In the genomic region with DNA sequence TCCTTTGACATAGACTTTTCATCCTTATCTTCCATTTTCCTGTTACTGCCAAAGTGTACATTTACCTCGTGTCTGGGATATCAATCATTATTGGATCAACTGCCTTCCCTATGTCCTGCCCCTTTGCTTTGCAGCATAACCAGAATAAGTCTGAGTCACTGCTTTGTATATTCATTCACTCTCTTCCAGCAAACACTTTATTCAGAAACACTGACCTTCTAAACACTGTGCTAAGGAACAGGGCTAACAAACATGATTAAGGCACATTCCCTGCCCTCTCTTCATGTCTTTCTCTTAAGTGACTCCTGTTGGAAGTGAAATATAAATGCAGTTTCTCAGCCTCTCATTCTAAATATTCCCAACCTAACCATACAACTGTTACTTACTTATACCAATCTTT, we compare ENCODE assay signal across 21 cellular contexts.
DNase-seq lines count a peak whose midpoint lies in the region; ATAC-seq, FAIRE-seq and TF ChIP-seq lines count a peak whose summit lies in the region.
"Had no signal": no experiment of that assay in that cellular context is flagged by ENCODE, and none has a peak within 500 bp of the region (broad histone marks: within the 10 kb centered on the region; RNA-seq: fewer than 3 reads in every experiment).

No MANE protein-coding gene starts in this region.

- no peak overlapping the region for H3K9ac ChIP-seq in H1 (replicated peaks in 1 of 4; ENCODE audit: extremely low read depth in 1 of 4, low read depth in 3 of 4, low read length in 3 of 4)

- H3K36me3 ChIP-seq in right atrium auricular region (no peaks in the 10 kb centered on the region), H1 (ENCODE audit: control insufficient read depth in 2 of 4, insufficient read depth in 4 of 4, low read length in 3 of 4) (no peaks in the 10 kb centered on the region)
- H3K36me3 ChIP-seq: gastroesophageal sphincter, ovary had no signal

- H3K27me3 ChIP-seq in right atrium auricular region = no peaks in the 10 kb centered on the region
- no peaks in the 10 kb centered on the region for H3K27me3 ChIP-seq in H1 (replicated peaks in 1 of 4; ENCODE audit: control insufficient read depth in 3 of 4, extremely low read depth in 1 of 4, insufficient read depth in 3 of 4, low read length in 3 of 4)
- H3K27me3 ChIP-seq: gastroesophageal sphincter, ovary had no signal

- DNase-seq in Right ventricle myocardium superior (no peak), right atrium auricular region (ENCODE audit: low spot score) (no peak), H1 (ENCODE audit: low read depth in 1 of 2, low spot score in 2 of 2) (no peak), memory B cell (ENCODE audit: low spot score in 2 of 2) (no peak), midbrain (lab: John Stamatoyannopoulos, UW) (no peak), anterior cingulate cortex (lab: John Stamatoyannopoulos, UW) (no peak)
- no peak for DNase-seq in activated CD4-positive, alpha-beta T cell treated with anti-CD3 and anti-CD28 coated beads, Interleukin-2, amount 10 ng/mL, durations not matched to agents 7 days and 5 days
- DNase-seq: activated CD4-positive, CD25-positive, alpha-beta regulatory T cell; activated CD8-positive, alpha-beta memory T cell treated with anti-CD3 and anti-CD28 coated beads, Interleukin-2, amount 10 ng/mL, durations not matched to agents 7 days and 5 days; activated naive CD4-positive, alpha-beta T cell; CD8-positive, alpha-beta T cell; NCI-H2081 treated with DMSO at 0.1 percent for 48 hours; NCI-H69; ovary; substantia nigra had no signal

- no peak for TF ChIP-seq POLR2A in H1 (IDR thresholded peaks at IDR 0.05; ENCODE audit: control extremely low read depth in 1 of 2, low read depth in 2 of 2, low read length in 2 of 2)

- intact Hi-C loops in Right ventricle myocardium superior (cut with DNase I) = no loop called here

- no peak overlapping the region for H3K4ac ChIP-seq in H1 (replicated peaks; ENCODE audit: insufficient read length, low read depth, low read length)

- no peak overlapping the region for H3K23ac ChIP-seq in H1 (ENCODE audit: insufficient read length)

- peak overlapping the region; percentile 76; the same call in 1 of the 2 replicates for H2AFZ ChIP-seq in H1 (ENCODE audit: low read length)

- no peaks in the 10 kb centered on the region for H4K20me1 ChIP-seq in H1 (replicated peaks in 1 of 2; ENCODE audit: control insufficient read depth in 1 of 2, insufficient read depth in 2 of 2, low read length in 2 of 2)

- H3K56ac ChIP-seq in H1 (replicated peaks; ENCODE audit: insufficient read length, low read depth, low read length) = no peak overlapping the region

- no peak overlapping the region for H2BK5ac ChIP-seq in H1 (ENCODE audit: low read depth, low read length)

- no peak overlapping the region for H4K5ac ChIP-seq in H1 (ENCODE audit: insufficient read length, low read depth, low read length)

- no peak overlapping the region for H4K8ac ChIP-seq in H1 (ENCODE audit: extremely low read depth, insufficient read depth, low read length)

- FAIRE-seq in H1 (lab: Jason Lieb, UNC) = no peak
- FAIRE-seq: A204.1 had no signal

- peak overlapping the region in 1 of 2 donors; percentile 53 for H3K27ac ChIP-seq in right atrium auricular region
- H3K27ac ChIP-seq in H1 (ENCODE audit: low read depth, low read length) = no peak overlapping the region
- H3K27ac ChIP-seq: gastroesophageal sphincter, ovary had no signal

- H4K91ac ChIP-seq in H1 (replicated peaks; ENCODE audit: insufficient read length, low read length) = no peak overlapping the region

- no peak overlapping the region for H2BK120ac ChIP-seq in H1 (replicated peaks; ENCODE audit: low read depth, low read length)

- H3K27me3 Mint-ChIP-seq in memory B cell = no peaks in the 10 kb centered on the region
- H3K27me3 Mint-ChIP-seq in activated CD4-positive, alpha-beta T cell treated with anti-CD3 and anti-CD28 coated beads, Interleukin-2, amount 10 ng/mL, durations not matched to agents 7 days and 5 days = peaks cover 10% of the 10 kb centered on the region

- H2BK20ac ChIP-seq in H1 (ENCODE audit: low read length) = no peak overlapping the region

- peak overlapping the region; percentile 2 for H3K27ac Mint-ChIP-seq in memory B cell
- H3K27ac Mint-ChIP-seq in activated CD4-positive, alpha-beta T cell treated with anti-CD3 and anti-CD28 coated beads, Interleukin-2, amount 10 ng/mL, durations not matched to agents 7 days and 5 days = no peak overlapping the region
- H3K27ac Mint-ChIP-seq: activated CD8-positive, alpha-beta memory T cell treated with anti-CD3 and anti-CD28 coated beads, Interleukin-2, amount 10 ng/mL, durations not matched to agents 7 days and 5 days; CD8-positive, alpha-beta T cell; mesothelial cell of epicardium; T-helper 1 cell treated with Interleukin-12 subunit alpha and Interleukin-12 subunit beta and Interleukin-4 antibody, amounts not matched to agents 30 μg/mL and 1 μg/mL, for 36 hours had no signal

- H3K79me1 ChIP-seq in H1 (ENCODE audit: low read depth, low read length) = no peaks in the 10 kb centered on the region

- H3K4me3 Mint-ChIP-seq in memory B cell = no peak overlapping the region
- H3K4me3 Mint-ChIP-seq in activated CD4-positive, alpha-beta T cell treated with anti-CD3 and anti-CD28 coated beads, Interleukin-2, amount 10 ng/mL, durations not matched to agents 7 days and 5 days = no peak overlapping the region
- H3K4me3 Mint-ChIP-seq: activated CD8-positive, alpha-beta memory T cell treated with anti-CD3 and anti-CD28 coated beads, Interleukin-2, amount 10 ng/mL, durations not matched to agents 7 days and 5 days; CD8-positive, alpha-beta T cell; mesothelial cell of epicardium; T-helper 1 cell treated with Interleukin-12 subunit alpha and Interleukin-12 subunit beta and Interleukin-4 antibody, amounts not matched to agents 30 μg/mL and 1 μg/mL, for 36 hours had no signal

- H3K4me1 ChIP-seq in right atrium auricular region = no peaks in the 10 kb centered on the region
- no peaks in the 10 kb centered on the region for H3K4me1 ChIP-seq in H1 (replicated peaks in 1 of 4; ENCODE audit: control insufficient read depth in 3 of 4, insufficient read depth in 4 of 4, low read length in 3 of 4)
- H3K4me1 ChIP-seq: gastroesophageal sphincter had no signal

- H3K18ac ChIP-seq in H1 (ENCODE audit: extremely low read depth, low read length) = no peak overlapping the region

- H3K9me3 ChIP-seq in right atrium auricular region (no peaks in the 10 kb centered on the region), H1 (ENCODE audit: insufficient read depth in 2 of 2, low read depth in 1 of 2, low read length in 1 of 2) (no peaks in the 10 kb centered on the region)
- H3K9me3 ChIP-seq: gastroesophageal sphincter, ovary had no signal

- H3K23me2 ChIP-seq in H1 (ENCODE audit: low read depth, low read length) = no peaks in the 10 kb centered on the region

- peaks cover 4% of the 10 kb centered on the region for H3K4me1 Mint-ChIP-seq in memory B cell
- H3K4me1 Mint-ChIP-seq in activated CD4-positive, alpha-beta T cell treated with anti-CD3 and anti-CD28 coated beads, Interleukin-2, amount 10 ng/mL, durations not matched to agents 7 days and 5 days = no peaks in the 10 kb centered on the region
- H3K4me1 Mint-ChIP-seq: activated CD8-positive, alpha-beta memory T cell treated with anti-CD3 and anti-CD28 coated beads, Interleukin-2, amount 10 ng/mL, durations not matched to agents 7 days and 5 days had no signal

- no peak for TF ChIP-seq EP300 in H1 (IDR thresholded peaks at IDR 0.05; ENCODE audit: borderline replicate concordance in 1 of 2, low read depth in 2 of 2, low read length in 2 of 2)

- no peak overlapping the region for H2AK5ac ChIP-seq in H1 (ENCODE audit: low read depth, low read length)

- TF ChIP-seq CTCF in right atrium auricular region (IDR thresholded peaks at IDR 0.05) (no peak), H1 (IDR thresholded peaks at IDR 0.05; ENCODE audit: control extremely low read depth in 1 of 3, insufficient read depth in 1 of 3, low read depth in 1 of 3, low read length in 3 of 3) (no peak)

- H2BK12ac ChIP-seq in H1 (ENCODE audit: low read depth, low read length) = no peak overlapping the region

- WGBS in H1 (ENCODE audit: extremely low coverage in 1 of 2, insufficient coverage in 1 of 2, insufficient read length in 1 of 2, insufficient replicate concordance in 2 of 2, low coverage in 1 of 2, low lambda C conversion rate in 2 of 2, missing lambda C conversion rate in 1 of 2), 2 experiments = 87% methylated on average over 1 of the region's 1 CpG; no CpG with 5 or more reads in 1 of the 2 experiments

- no peak overlapping the region for H3K14ac ChIP-seq in H1 (ENCODE audit: insufficient read length)

- POLR2A ChIA-PET in H1 (lab: Charles Lee; ENCODE audit: partially characterized antibody) = no interaction called here
- POLR2A ChIA-PET in activated CD4-positive, alpha-beta T cell treated with anti-CD3 and anti-CD28 coated beads, Interleukin-2, amount 10 ng/mL, durations not matched to agents 7 days and 5 days (lab: Charles Lee) = no interaction called here

- TF ChIP-seq RAD21 in H1 (IDR thresholded peaks at IDR 0.05 in 1 of 2, conservative IDR thresholded peaks at IDR 0.05 in 1 of 2; ENCODE audit: low read depth in 2 of 2, low read length in 2 of 2) = no peak

- H3K4me2 ChIP-seq in H1 (ENCODE audit: insufficient read depth in 1 of 2, low read depth in 2 of 2, low read length in 2 of 2) = no peak overlapping the region

- H3K79me2 ChIP-seq in H1 (ENCODE audit: control insufficient read depth in 1 of 2, insufficient read depth in 2 of 2, low read length in 2 of 2) = no peaks in the 10 kb centered on the region

- H3K4me3 ChIP-seq in right atrium auricular region (no peak overlapping the region), H1 (ENCODE audit: extremely low read depth in 1 of 4, insufficient read depth in 2 of 4, low read depth in 3 of 4, low read length in 4 of 4) (no peak overlapping the region)
- H3K4me3 ChIP-seq: gastroesophageal sphincter, ovary had no signal

- H3K36me3 Mint-ChIP-seq in memory B cell = peaks cover 18% of the 10 kb centered on the region
- H3K36me3 Mint-ChIP-seq in activated CD4-positive, alpha-beta T cell treated with anti-CD3 and anti-CD28 coated beads, Interleukin-2, amount 10 ng/mL, durations not matched to agents 7 days and 5 days (ENCODE audit: low read depth) = no peaks in the 10 kb centered on the region
- H3K36me3 Mint-ChIP-seq: activated CD8-positive, alpha-beta memory T cell treated with anti-CD3 and anti-CD28 coated beads, Interleukin-2, amount 10 ng/mL, durations not matched to agents 7 days and 5 days; CD8-positive, alpha-beta T cell; mesothelial cell of epicardium had no signal

- no peak overlapping the region for H2BK15ac ChIP-seq in H1 (ENCODE audit: low read length)

- ATAC-seq in Right ventricle myocardium superior (ENCODE audit: poor library complexity) (peak; percentile 58), memory B cell (ENCODE audit: low read depth) (no peak), HG03025 (IDR thresholded peaks at IDR 0.05; ENCODE audit: low FRiP score, unreplicated experiment) (no peak)
- ATAC-seq: activated CD8-positive, alpha-beta memory T cell treated with anti-CD3 and anti-CD28 coated beads, Interleukin-2, amount 10 ng/mL, durations not matched to agents 7 days and 5 days; CD8-positive, alpha-beta T cell; gastroesophageal sphincter; Panc1 had no signal

- peaks cover 2% of the 10 kb centered on the region for H3K9me3 Mint-ChIP-seq in memory B cell
- no peaks in the 10 kb centered on the region for H3K9me3 Mint-ChIP-seq in activated CD4-positive, alpha-beta T cell treated with anti-CD3 and anti-CD28 coated beads, Interleukin-2, amount 10 ng/mL, durations not matched to agents 7 days and 5 days
- H3K9me3 Mint-ChIP-seq: CD8-positive, alpha-beta T cell; mesothelial cell of epicardium; T-helper 1 cell treated with Interleukin-12 subunit alpha and Interleukin-12 subunit beta and Interleukin-4 antibody, amounts not matched to agents 30 μg/mL and 1 μg/mL, for 36 hours had no signal

- CTCF ChIA-PET in H1 (lab: Charles Lee; ENCODE audit: partially characterized antibody) = no interaction called here
- CTCF ChIA-PET in activated CD4-positive, alpha-beta T cell treated with anti-CD3 and anti-CD28 coated beads, Interleukin-2, amount 10 ng/mL, durations not matched to agents 7 days and 5 days (lab: Charles Lee) = no interaction called here
